Comparison of ENCODE assay signal across 8 cellular contexts in genomic region chr15:60660290-60661051, GRCh38.
DNase-seq lines count a peak whose midpoint lies in the region; ATAC-seq and FAIRE-seq lines count a peak whose summit lies in the region.

No MANE protein-coding gene starts in this region.

- peak overlapping the region; percentile 26 for H3K27ac Mint-ChIP-seq in T-helper 1 cell treated with Interleukin-12 subunit alpha and Interleukin-12 subunit beta and Interleukin-4 antibody, amounts not matched to agents 30 μg/mL and 1 μg/mL, for 36 hours

- DNase-seq in NCI-H82 (lab: John Stamatoyannopoulos, UW) (peak; percentile 12), NCI-H82 treated with DMSO at 0.1 percent for 48 hours (lab: John Stamatoyannopoulos, UW; ENCODE audit: unreplicated experiment) (no peak), glomerular visceral epithelial cell (ENCODE audit: extremely low spot score) (no peak), HT-29 (ENCODE audit: low spot score) (no peak), NCI-H1417 treated with DMSO at 0.1 percent for 48 hours (lab: John Stamatoyannopoulos, UW) (no peak)

- peaks cover 18% of the 10 kb centered on the region for H3K4me1 Mint-ChIP-seq in T-helper 1 cell treated with Interleukin-12 subunit alpha and Interleukin-12 subunit beta and Interleukin-4 antibody, amounts not matched to agents 30 μg/mL and 1 μg/mL, for 36 hours (ENCODE audit: low read depth)

- H3K36me3 Mint-ChIP-seq in T-helper 1 cell treated with Interleukin-12 subunit alpha and Interleukin-12 subunit beta and Interleukin-4 antibody, amounts not matched to agents 30 μg/mL and 1 μg/mL, for 36 hours (ENCODE audit: low read depth) = no peaks in the 10 kb centered on the region

- no peaks in the 10 kb centered on the region for H3K27me3 Mint-ChIP-seq in T-helper 1 cell treated with Interleukin-12 subunit alpha and Interleukin-12 subunit beta and Interleukin-4 antibody, amounts not matched to agents 30 μg/mL and 1 μg/mL, for 36 hours (ENCODE audit: low read depth)

- no peak overlapping the region for H3K4me3 Mint-ChIP-seq in T-helper 1 cell treated with Interleukin-12 subunit alpha and Interleukin-12 subunit beta and Interleukin-4 antibody, amounts not matched to agents 30 μg/mL and 1 μg/mL, for 36 hours

- no peaks in the 10 kb centered on the region for H3K9me3 Mint-ChIP-seq in T-helper 1 cell treated with Interleukin-12 subunit alpha and Interleukin-12 subunit beta and Interleukin-4 antibody, amounts not matched to agents 30 μg/mL and 1 μg/mL, for 36 hours

- peak; percentile 76 for FAIRE-seq in islet of Langerhans (lab: Jason Lieb, UNC)

- peak; percentile 88 for ATAC-seq in HG02678 (IDR thresholded peaks at IDR 0.05; ENCODE audit: unreplicated experiment)
